In the genomic region with DNA sequence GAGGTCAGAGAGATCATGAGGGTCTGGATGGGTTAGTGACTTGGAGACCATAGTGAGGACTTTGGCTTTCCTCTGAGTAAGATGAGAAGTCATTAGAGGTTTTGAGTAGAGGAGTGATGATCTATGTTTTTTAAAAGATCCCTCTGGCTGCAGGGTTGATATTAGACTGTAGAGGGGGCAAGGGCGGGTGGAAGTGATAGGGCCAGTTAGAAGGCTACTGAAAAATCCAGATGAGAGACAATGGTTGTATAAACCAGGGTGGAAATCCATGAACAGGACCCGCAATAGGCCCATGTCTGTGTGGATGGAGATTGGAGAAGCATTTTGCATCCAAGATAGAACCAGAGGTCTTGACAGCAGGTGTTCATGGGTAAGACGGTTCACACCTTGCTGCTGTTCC, we compare ENCODE assay signal across 1 cellular context.
TF ChIP-seq lines count a peak whose summit lies in the region.

No MANE protein-coding gene starts in this region.

TF ChIP-seq in GM23338, 12 proteins besides CTCF, POLR2A, EP300 and RAD21 (continued from another document):
- TF ChIP-seq, protein P1, sequence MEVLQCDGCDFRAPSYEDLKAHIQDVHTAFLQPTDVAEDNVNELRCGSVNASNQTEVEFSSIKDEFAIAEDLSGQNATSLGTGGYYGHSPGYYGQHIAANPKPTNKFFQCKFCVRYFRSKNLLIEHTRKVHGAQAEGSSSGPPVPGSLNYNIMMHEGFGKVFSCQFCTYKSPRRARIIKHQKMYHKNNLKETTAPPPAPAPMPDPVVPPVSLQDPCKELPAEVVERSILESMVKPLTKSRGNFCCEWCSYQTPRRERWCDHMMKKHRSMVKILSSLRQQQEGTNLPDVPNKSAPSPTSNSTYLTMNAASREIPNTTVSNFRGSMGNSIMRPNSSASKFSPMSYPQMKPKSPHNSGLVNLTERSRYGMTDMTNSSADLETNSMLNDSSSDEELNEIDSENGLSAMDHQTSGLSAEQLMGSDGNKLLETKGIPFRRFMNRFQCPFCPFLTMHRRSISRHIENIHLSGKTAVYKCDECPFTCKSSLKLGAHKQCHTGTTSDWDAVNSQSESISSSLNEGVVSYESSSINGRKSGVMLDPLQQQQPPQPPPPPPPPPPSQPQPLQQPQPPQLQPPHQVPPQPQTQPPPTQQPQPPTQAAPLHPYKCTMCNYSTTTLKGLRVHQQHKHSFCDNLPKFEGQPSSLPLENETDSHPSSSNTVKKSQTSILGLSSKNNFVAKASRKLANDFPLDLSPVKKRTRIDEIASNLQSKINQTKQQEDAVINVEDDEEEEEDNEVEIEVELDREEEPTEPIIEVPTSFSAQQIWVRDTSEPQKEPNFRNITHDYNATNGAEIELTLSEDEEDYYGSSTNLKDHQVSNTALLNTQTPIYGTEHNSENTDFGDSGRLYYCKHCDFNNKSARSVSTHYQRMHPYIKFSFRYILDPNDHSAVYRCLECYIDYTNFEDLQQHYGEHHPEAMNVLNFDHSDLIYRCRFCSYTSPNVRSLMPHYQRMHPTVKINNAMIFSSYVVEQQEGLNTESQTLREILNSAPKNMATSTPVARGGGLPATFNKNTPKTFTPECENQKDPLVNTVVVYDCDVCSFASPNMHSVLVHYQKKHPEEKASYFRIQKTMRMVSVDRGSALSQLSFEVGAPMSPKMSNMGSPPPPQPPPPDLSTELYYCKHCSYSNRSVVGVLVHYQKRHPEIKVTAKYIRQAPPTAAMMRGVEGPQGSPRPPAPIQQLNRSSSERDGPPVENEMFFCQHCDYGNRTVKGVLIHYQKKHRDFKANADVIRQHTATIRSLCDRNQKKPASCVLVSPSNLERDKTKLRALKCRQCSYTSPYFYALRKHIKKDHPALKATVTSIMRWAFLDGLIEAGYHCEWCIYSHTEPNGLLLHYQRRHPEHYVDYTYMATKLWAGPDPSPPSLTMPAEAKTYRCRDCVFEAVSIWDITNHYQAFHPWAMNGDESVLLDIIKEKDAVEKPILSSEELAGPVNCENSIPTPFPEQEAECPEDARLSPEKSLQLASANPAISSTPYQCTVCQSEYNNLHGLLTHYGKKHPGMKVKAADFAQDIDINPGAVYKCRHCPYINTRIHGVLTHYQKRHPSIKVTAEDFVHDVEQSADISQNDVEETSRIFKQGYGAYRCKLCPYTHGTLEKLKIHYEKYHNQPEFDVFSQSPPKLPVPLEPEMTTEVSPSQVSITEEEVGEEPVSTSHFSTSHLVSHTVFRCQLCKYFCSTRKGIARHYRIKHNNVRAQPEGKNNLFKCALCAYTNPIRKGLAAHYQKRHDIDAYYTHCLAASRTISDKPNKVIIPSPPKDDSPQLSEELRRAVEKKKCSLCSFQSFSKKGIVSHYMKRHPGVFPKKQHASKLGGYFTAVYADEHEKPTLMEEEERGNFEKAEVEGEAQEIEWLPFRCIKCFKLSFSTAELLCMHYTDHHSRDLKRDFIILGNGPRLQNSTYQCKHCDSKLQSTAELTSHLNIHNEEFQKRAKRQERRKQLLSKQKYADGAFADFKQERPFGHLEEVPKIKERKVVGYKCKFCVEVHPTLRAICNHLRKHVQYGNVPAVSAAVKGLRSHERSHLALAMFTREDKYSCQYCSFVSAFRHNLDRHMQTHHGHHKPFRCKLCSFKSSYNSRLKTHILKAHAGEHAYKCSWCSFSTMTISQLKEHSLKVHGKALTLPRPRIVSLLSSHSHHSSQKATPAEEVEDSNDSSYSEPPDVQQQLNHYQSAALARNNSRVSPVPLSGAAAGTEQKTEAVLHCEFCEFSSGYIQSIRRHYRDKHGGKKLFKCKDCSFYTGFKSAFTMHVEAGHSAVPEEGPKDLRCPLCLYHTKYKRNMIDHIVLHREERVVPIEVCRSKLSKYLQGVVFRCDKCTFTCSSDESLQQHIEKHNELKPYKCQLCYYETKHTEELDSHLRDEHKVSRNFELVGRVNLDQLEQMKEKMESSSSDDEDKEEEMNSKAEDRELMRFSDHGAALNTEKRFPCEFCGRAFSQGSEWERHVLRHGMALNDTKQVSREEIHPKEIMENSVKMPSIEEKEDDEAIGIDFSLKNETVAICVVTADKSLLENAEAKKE (CRISPR knock-in tag; IDR thresholded peaks at IDR 0.05) = no peak
- TF ChIP-seq CREB1 (CRISPR knock-in tag; IDR thresholded peaks at IDR 0.05; ENCODE audit: low read depth) (no peak), POLR2AphosphoS5 (IDR thresholded peaks at IDR 0.05; ENCODE audit: low read depth) (no peak), STAT1 (IDR thresholded peaks at IDR 0.05; ENCODE audit: unreplicated experiment) (no peak), ZNF331 (CRISPR knock-in tag; IDR thresholded peaks at IDR 0.05; ENCODE audit: low read depth) (no peak), EZH2 (IDR thresholded peaks at IDR 0.05; ENCODE audit: low read depth, unreplicated experiment) (no peak), JUNB (IDR thresholded peaks at IDR 0.05; ENCODE audit: unreplicated experiment) (no peak)
- TF ChIP-seq, protein P2, sequence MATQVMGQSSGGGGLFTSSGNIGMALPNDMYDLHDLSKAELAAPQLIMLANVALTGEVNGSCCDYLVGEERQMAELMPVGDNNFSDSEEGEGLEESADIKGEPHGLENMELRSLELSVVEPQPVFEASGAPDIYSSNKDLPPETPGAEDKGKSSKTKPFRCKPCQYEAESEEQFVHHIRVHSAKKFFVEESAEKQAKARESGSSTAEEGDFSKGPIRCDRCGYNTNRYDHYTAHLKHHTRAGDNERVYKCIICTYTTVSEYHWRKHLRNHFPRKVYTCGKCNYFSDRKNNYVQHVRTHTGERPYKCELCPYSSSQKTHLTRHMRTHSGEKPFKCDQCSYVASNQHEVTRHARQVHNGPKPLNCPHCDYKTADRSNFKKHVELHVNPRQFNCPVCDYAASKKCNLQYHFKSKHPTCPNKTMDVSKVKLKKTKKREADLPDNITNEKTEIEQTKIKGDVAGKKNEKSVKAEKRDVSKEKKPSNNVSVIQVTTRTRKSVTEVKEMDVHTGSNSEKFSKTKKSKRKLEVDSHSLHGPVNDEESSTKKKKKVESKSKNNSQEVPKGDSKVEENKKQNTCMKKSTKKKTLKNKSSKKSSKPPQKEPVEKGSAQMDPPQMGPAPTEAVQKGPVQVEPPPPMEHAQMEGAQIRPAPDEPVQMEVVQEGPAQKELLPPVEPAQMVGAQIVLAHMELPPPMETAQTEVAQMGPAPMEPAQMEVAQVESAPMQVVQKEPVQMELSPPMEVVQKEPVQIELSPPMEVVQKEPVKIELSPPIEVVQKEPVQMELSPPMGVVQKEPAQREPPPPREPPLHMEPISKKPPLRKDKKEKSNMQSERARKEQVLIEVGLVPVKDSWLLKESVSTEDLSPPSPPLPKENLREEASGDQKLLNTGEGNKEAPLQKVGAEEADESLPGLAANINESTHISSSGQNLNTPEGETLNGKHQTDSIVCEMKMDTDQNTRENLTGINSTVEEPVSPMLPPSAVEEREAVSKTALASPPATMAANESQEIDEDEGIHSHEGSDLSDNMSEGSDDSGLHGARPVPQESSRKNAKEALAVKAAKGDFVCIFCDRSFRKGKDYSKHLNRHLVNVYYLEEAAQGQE (IDR thresholded peaks at IDR 0.05; ENCODE audit: unreplicated experiment) = no peak
- TF ChIP-seq, protein P3, sequence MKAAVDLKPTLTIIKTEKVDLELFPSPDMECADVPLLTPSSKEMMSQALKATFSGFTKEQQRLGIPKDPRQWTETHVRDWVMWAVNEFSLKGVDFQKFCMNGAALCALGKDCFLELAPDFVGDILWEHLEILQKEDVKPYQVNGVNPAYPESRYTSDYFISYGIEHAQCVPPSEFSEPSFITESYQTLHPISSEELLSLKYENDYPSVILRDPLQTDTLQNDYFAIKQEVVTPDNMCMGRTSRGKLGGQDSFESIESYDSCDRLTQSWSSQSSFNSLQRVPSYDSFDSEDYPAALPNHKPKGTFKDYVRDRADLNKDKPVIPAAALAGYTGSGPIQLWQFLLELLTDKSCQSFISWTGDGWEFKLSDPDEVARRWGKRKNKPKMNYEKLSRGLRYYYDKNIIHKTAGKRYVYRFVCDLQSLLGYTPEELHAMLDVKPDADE (IDR thresholded peaks at IDR 0.05) = no peak
